In the genomic region with DNA sequence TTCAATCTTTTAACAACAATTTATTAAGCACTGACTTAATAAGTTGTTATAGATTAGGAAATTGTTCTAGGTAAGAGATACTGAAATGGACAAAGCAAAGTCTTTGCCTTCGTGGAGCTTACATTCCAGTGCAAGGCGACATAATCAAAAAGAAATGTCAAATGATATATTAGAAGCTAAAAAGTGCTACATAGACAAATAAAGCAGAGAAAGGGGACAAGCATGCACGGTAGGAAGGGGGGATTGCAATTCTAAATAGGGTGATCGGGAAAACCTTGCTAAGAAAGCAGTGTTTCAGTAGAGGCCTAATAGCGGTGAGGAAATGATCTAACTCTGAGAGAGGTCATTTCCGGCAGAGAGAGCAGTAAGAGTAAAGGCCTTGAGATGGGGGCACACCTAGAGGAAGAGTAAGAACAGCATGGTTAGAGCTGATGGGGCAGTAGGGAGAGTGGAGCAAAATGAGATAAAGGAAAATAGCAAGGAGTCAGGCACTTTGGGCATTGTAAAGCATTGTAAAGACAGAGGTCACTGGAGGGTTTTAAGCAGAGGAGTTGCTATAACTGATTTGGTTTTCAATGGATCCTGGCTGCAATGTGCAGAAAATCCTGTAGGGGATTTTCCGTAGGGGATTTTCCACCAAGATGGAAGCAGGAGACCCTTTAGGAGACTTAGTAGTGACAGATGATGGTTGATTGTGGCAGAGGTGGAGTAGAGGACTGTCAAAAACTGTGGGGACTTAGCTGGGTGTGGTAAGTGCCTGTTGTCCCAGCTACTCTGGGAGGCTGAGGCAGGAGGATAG, we compare ENCODE assay signal across 1 cellular context.
TF ChIP-seq lines count a peak whose summit lies in the region.

No MANE protein-coding gene starts in this region.

TF ChIP-seq in GM23338, 12 proteins besides CTCF, POLR2A, EP300 and RAD21 (continued from another document):
- TF ChIP-seq, protein P1, sequence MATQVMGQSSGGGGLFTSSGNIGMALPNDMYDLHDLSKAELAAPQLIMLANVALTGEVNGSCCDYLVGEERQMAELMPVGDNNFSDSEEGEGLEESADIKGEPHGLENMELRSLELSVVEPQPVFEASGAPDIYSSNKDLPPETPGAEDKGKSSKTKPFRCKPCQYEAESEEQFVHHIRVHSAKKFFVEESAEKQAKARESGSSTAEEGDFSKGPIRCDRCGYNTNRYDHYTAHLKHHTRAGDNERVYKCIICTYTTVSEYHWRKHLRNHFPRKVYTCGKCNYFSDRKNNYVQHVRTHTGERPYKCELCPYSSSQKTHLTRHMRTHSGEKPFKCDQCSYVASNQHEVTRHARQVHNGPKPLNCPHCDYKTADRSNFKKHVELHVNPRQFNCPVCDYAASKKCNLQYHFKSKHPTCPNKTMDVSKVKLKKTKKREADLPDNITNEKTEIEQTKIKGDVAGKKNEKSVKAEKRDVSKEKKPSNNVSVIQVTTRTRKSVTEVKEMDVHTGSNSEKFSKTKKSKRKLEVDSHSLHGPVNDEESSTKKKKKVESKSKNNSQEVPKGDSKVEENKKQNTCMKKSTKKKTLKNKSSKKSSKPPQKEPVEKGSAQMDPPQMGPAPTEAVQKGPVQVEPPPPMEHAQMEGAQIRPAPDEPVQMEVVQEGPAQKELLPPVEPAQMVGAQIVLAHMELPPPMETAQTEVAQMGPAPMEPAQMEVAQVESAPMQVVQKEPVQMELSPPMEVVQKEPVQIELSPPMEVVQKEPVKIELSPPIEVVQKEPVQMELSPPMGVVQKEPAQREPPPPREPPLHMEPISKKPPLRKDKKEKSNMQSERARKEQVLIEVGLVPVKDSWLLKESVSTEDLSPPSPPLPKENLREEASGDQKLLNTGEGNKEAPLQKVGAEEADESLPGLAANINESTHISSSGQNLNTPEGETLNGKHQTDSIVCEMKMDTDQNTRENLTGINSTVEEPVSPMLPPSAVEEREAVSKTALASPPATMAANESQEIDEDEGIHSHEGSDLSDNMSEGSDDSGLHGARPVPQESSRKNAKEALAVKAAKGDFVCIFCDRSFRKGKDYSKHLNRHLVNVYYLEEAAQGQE (IDR thresholded peaks at IDR 0.05; ENCODE audit: unreplicated experiment) = no peak
- no peak for TF ChIP-seq ZNF331 (CRISPR knock-in tag; IDR thresholded peaks at IDR 0.05; ENCODE audit: low read depth)
